19 cellular contexts compared by ENCODE assay signal in the genomic region with DNA sequence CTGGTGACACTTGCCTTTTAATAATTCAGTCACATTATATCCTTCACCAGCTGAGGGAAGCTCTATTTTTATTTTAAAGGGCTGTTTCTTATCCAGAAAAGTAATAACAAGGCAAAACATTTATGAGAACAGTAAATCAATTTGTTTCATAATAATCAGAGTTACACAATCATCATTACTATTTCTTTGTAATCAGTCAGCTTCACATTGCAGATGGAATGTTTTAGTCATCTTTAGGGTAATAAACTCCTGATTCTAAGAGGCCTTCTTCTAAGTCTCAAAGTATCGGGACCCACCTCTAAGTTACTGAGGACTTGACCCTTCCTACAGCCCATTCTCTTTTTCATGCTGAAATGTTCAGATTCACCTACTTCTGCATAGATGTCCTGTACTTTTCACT.
DNase-seq lines count a peak whose midpoint lies in the region; ATAC-seq and TF ChIP-seq lines count a peak whose summit lies in the region.
"Had no signal": no experiment of that assay in that cellular context is flagged by ENCODE, and none has a peak within 500 bp of the region (broad histone marks: within the 10 kb centered on the region; RNA-seq: fewer than 3 reads in every experiment).

No MANE protein-coding gene starts in this region.

- H3K4me3 Mint-ChIP-seq in stimulated activated naive CD8-positive, alpha-beta T cell treated with anti-CD3 and anti-CD28 coated beads, Interleukin-15, amount 100 ng/mL, for 72 hours, result no peak overlapping the region
- H3K4me3 Mint-ChIP-seq: activated CD8-positive, alpha-beta memory T cell treated with anti-CD3 and anti-CD28 coated beads, Interleukin-2, amount 10 ng/mL, durations not matched to agents 7 days and 5 days; H9; IgD-negative memory B cell; T-helper 17 cell had no signal

- H3K4me3 ChIP-seq in adipocyte (ENCODE audit: low read length) (no peak overlapping the region), fibroblast of pulmonary artery (replicated peaks; ENCODE audit: low read depth, low read length) (no peak overlapping the region), skeletal muscle tissue (ENCODE audit: low read length in 3 of 3) (no peak overlapping the region), Karpas-422 (ENCODE audit: low read length) (no peak overlapping the region)

- H3K4me1 ChIP-seq in adipocyte (ENCODE audit: control insufficient read depth, insufficient read depth, low read length) (peaks cover 45% of the 10 kb centered on the region), skeletal muscle tissue (ENCODE audit: control insufficient read depth in 3 of 3, insufficient read depth in 3 of 3, low read length in 3 of 3) (peaks cover 0 to 2% (median 2%) of the 10 kb centered on the region in 3 donors), Karpas-422 (ENCODE audit: low read length) (no peaks in the 10 kb centered on the region)

- no peaks in the 10 kb centered on the region for H3K27me3 Mint-ChIP-seq in stimulated activated naive CD8-positive, alpha-beta T cell treated with anti-CD3 and anti-CD28 coated beads, Interleukin-15, amount 100 ng/mL, for 72 hours
- H3K27me3 Mint-ChIP-seq: activated CD8-positive, alpha-beta memory T cell treated with anti-CD3 and anti-CD28 coated beads, Interleukin-2, amount 10 ng/mL, durations not matched to agents 7 days and 5 days; IgD-negative memory B cell; progenitor cell of endocrine pancreas had no signal

- no peaks in the 10 kb centered on the region for H3K79me2 ChIP-seq in Karpas-422 (ENCODE audit: low read length)

- no peak overlapping the region for H2AFZ ChIP-seq in Karpas-422 (ENCODE audit: low read length)

- TF ChIP-seq CTCF in fibroblast of pulmonary artery (IDR thresholded peaks at IDR 0.05; ENCODE audit: low read length, missing control alignments), result no peak

- no peak overlapping the region for H3K27ac Mint-ChIP-seq in stimulated activated naive CD8-positive, alpha-beta T cell treated with anti-CD3 and anti-CD28 coated beads, Interleukin-15, amount 100 ng/mL, for 72 hours
- H3K27ac Mint-ChIP-seq: activated CD8-positive, alpha-beta memory T cell treated with anti-CD3 and anti-CD28 coated beads, Interleukin-2, amount 10 ng/mL, durations not matched to agents 7 days and 5 days; H9; IgD-negative memory B cell; progenitor cell of endocrine pancreas; T-helper 17 cell had no signal

- peaks cover 6% of the 10 kb centered on the region for H3K9me3 ChIP-seq in adipocyte (ENCODE audit: control insufficient read depth, low read length)
- no peaks in the 10 kb centered on the region for H3K9me3 ChIP-seq in skeletal muscle tissue (ENCODE audit: control insufficient read depth in 3 of 3, low read length in 3 of 3)
- no peaks in the 10 kb centered on the region for H3K9me3 ChIP-seq in Karpas-422 (ENCODE audit: low read length)

- no peaks in the 10 kb centered on the region for H4K20me1 ChIP-seq in Karpas-422 (ENCODE audit: insufficient read depth, low read depth, low read length)

- H3K9me2 ChIP-seq in Karpas-422 (replicated peaks; ENCODE audit: insufficient read depth, low read length), result no peaks in the 10 kb centered on the region

- H3K4me2 ChIP-seq in Karpas-422 (ENCODE audit: low read depth, low read length, poor library complexity, severe bottlenecking), result no peak overlapping the region

- H3K27me3 ChIP-seq in adipocyte (replicated peaks; ENCODE audit: control insufficient read depth, insufficient read depth, low read length) (no peaks in the 10 kb centered on the region), skeletal muscle tissue (ENCODE audit: control insufficient read depth in 3 of 3, insufficient read depth in 3 of 3, low read length in 3 of 3) (no peaks in the 10 kb centered on the region), Karpas-422 (ENCODE audit: low read length) (no peaks in the 10 kb centered on the region)

- no peak for ATAC-seq in stimulated activated naive CD8-positive, alpha-beta T cell treated with anti-CD3 and anti-CD28 coated beads, Interleukin-15, amount 100 ng/mL, for 72 hours
- ATAC-seq: activated CD8-positive, alpha-beta memory T cell treated with anti-CD3 and anti-CD28 coated beads, Interleukin-2, amount 10 ng/mL, durations not matched to agents 7 days and 5 days; T-helper 17 cell had no signal

- H3K27ac ChIP-seq in skeletal muscle tissue (ENCODE audit: low read depth, low read length) (peak overlapping the region; percentile 45), Karpas-422 (ENCODE audit: low read length) (no peak overlapping the region)

- H3K36me3 ChIP-seq in adipocyte (ENCODE audit: control insufficient read depth, insufficient read depth, low read length, severe bottlenecking) (no peaks in the 10 kb centered on the region), skeletal muscle tissue (ENCODE audit: control insufficient read depth in 3 of 3, insufficient read depth in 3 of 3, low read length in 3 of 3) (no peaks in the 10 kb centered on the region), Karpas-422 (ENCODE audit: insufficient read depth, low read length) (no peaks in the 10 kb centered on the region)

- peak overlapping the region; percentile 44 for H3K9ac ChIP-seq in adipocyte (ENCODE audit: low read length)
- H3K9ac ChIP-seq in skeletal muscle tissue (ENCODE audit: low read depth in 1 of 3, low read length in 3 of 3), result no peak overlapping the region
- H3K9ac ChIP-seq in Karpas-422 (ENCODE audit: low read length), result no peak overlapping the region

- H3K4me1 Mint-ChIP-seq in stimulated activated naive CD8-positive, alpha-beta T cell treated with anti-CD3 and anti-CD28 coated beads, Interleukin-15, amount 100 ng/mL, for 72 hours, result no peaks in the 10 kb centered on the region
- H3K4me1 Mint-ChIP-seq: activated CD8-positive, alpha-beta memory T cell treated with anti-CD3 and anti-CD28 coated beads, Interleukin-2, amount 10 ng/mL, durations not matched to agents 7 days and 5 days; IgD-negative memory B cell; T-helper 17 cell had no signal

- DNase-seq in AG20443 (ENCODE audit: low spot score) (peak; percentile 37), adipocyte (ENCODE audit: low read depth) (peak; percentile 66), fibroblast of pulmonary artery (ENCODE audit: low read depth) (peak; percentile 58), NCI-H510A (lab: John Stamatoyannopoulos, UW) (no peak), Karpas-422 (no peak)
- no peak for DNase-seq in stimulated activated naive CD8-positive, alpha-beta T cell treated with anti-CD3 and anti-CD28 coated beads, Interleukin-15, amount 100 ng/mL, for 72 hours
- DNase-seq in activated CD4-positive, CD25-positive, alpha-beta regulatory T cell (lab: John Stamatoyannopoulos, UW), result no peak
- DNase-seq: activated CD4-positive, CD25-positive, alpha-beta regulatory T cell treated with anti-CD3 and anti-CD28 coated beads, Interleukin-2, amount 50 U/mL, for 72 hours; activated CD8-positive, alpha-beta memory T cell treated with anti-CD3 and anti-CD28 coated beads, Interleukin-2, amount 10 ng/mL, durations not matched to agents 7 days and 5 days; activated gamma-delta T cell treated with Interleukin-2 at 50 U/mL for 16 hours; caudate nucleus; DMS 273 treated with DMSO at 0.1 percent for 48 hours; H9; NCI-H2107; stimulated activated CD4-positive, alpha-beta T cell treated with anti-CD3 and anti-CD28 coated beads, Interleukin-2, amount 100 ng/mL, for 24 hours; T-helper 17 cell had no signal

- H3K9me3 Mint-ChIP-seq in stimulated activated naive CD8-positive, alpha-beta T cell treated with anti-CD3 and anti-CD28 coated beads, Interleukin-15, amount 100 ng/mL, for 72 hours, result peaks cover 19 to 26% of the 10 kb centered on the region in 2 donors

Comparison
In these comparisons a context has a peak if more than half of its experiments do, and no peak if none do; other contexts are left out.
1. DNase-seq: peak in AG20443 (single experiment), adipocyte (single experiment) and fibroblast of pulmonary artery (single experiment); none in NCI-H510A (single experiment), stimulated activated naive CD8-positive, alpha-beta T cell treated with anti-CD3 and anti-CD28 coated beads, Interleukin-15, amount 100 ng/mL, for 72 hours (0 of 2), Karpas-422 (single experiment) and activated CD4-positive, CD25-positive, alpha-beta regulatory T cell (0 of 4).